ENCODE assay signal across 25 cellular contexts in genomic region chr11:84899134-84899533, GRCh38.
"Had no signal": no experiment of that assay in that cellular context is flagged by ENCODE, and none has a peak within 500 bp of the region (broad histone marks: within the 10 kb centered on the region; RNA-seq: fewer than 3 reads in every experiment).

No MANE protein-coding gene starts in this region.

- H3K36me3 ChIP-seq: brain microvascular endothelial cell, esophagus muscularis mucosa, lower lobe of right lung, neural progenitor cell, spleen, transverse colon had no signal

- H3K9me3 Mint-ChIP-seq: endodermal cell, neural progenitor cell had no signal

- H3K4me3 ChIP-seq: esophagus muscularis mucosa, lower lobe of right lung, neural progenitor cell, spleen, testis, transverse colon had no signal

- H3K4me1 Mint-ChIP-seq: activated naive CD8-positive, alpha-beta T cell treated with anti-CD3 and anti-CD28 coated beads for 36 hours; natural killer cell; neural progenitor cell had no signal

- H3K27ac ChIP-seq: brain microvascular endothelial cell, esophagus muscularis mucosa, lower lobe of right lung, neural progenitor cell, spleen, testis, transverse colon, VCaP had no signal

- H3K27me3 ChIP-seq: brain microvascular endothelial cell, esophagus muscularis mucosa, neural progenitor cell, spleen, testis, transverse colon had no signal

- H3K9me3 ChIP-seq: esophagus muscularis mucosa, lower lobe of right lung, testis, transverse colon had no signal

- H3K36me3 Mint-ChIP-seq: activated naive CD8-positive, alpha-beta T cell treated with anti-CD3 and anti-CD28 coated beads for 36 hours; natural killer cell; neural progenitor cell had no signal

- H3K4me1 ChIP-seq: lower lobe of right lung, neural progenitor cell, spleen, testis, transverse colon had no signal

- H3K4me3 Mint-ChIP-seq: activated naive CD8-positive, alpha-beta T cell treated with anti-CD3 and anti-CD28 coated beads for 36 hours; dendritic cell treated with granulocyte-macrophage colony-stimulating factor and Interleukin-4, amounts not matched to agents 40 ng/mL and 50 ng/mL, for 4 days; endodermal cell; natural killer cell; neural progenitor cell had no signal

- DNase-seq: activated CD4-positive, alpha-beta T cell treated with anti-CD3 and anti-CD28 coated beads for 4 hours; activated CD4-positive, alpha-beta T cell treated with anti-CD3 and anti-CD28 coated beads, Interleukin-2, amount 50 U/mL, for 4 hours; activated effector memory CD4-positive, alpha-beta T cell treated with Interleukin-2 at 50 U/mL for 16 hours; activated naive CD4-positive, alpha-beta T cell treated with Interleukin-2 at 50 U/mL for 16 hours; activated naive CD8-positive, alpha-beta T cell treated with anti-CD3 and anti-CD28 coated beads for 36 hours; activated T-cell treated with anti-CD3 and anti-CD28 coated beads for 4 hours; caudate nucleus; head of caudate nucleus; hippocampal formation; kidney; lower lobe of right lung; natural killer cell; occipital lobe; right cardiac atrium; spleen; stimulated activated CD4-positive, alpha-beta T cell treated with anti-CD3 and anti-CD28 coated beads, Interleukin-2, amount 100 ng/mL, for 48 hours; stimulated activated naive CD8-positive, alpha-beta T cell treated with anti-CD3 and anti-CD28 coated beads, Interleukin-15, Interleukin-2, amounts not matched to agents 100 U/mL and 50 U/mL, for 24 hours; testis; transverse colon had no signal

- ATAC-seq: lower lobe of right lung; natural killer cell; right cardiac atrium; stimulated activated naive CD8-positive, alpha-beta T cell treated with anti-CD3 and anti-CD28 coated beads, Interleukin-15, Interleukin-2, amounts not matched to agents 100 U/mL and 50 U/mL, for 24 hours had no signal

- H3K27ac Mint-ChIP-seq: activated naive CD8-positive, alpha-beta T cell treated with anti-CD3 and anti-CD28 coated beads for 36 hours; dendritic cell treated with granulocyte-macrophage colony-stimulating factor and Interleukin-4, amounts not matched to agents 40 ng/mL and 50 ng/mL, for 4 days; endodermal cell; natural killer cell; neural progenitor cell had no signal

- H3K27me3 Mint-ChIP-seq: activated naive CD8-positive, alpha-beta T cell treated with anti-CD3 and anti-CD28 coated beads for 36 hours; dendritic cell treated with granulocyte-macrophage colony-stimulating factor and Interleukin-4, amounts not matched to agents 40 ng/mL and 50 ng/mL, for 4 days had no signal
